1 cellular context compared by ENCODE assay signal in the genomic region with DNA sequence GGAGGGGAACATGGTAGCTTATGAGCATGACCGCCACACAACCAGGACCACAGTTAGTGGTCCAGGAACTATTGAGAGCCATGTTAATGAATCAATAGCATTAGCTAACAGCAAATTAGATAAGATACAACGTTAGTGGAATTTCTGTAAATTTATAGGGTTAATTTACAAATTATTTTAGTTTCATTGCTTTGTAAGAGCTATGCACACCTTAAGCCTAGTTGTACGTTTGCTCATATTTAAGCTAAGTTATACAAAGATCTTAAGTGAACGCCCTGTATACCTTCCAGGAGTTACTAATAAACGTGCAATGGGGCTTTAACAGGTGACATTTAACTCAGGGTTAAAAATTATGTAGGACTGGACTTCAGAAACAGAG.
TF ChIP-seq lines count a peak whose summit lies in the region.

No MANE protein-coding gene starts in this region.

TF ChIP-seq in K562, 482 proteins besides CTCF, POLR2A, EP300 and RAD21:
- TF ChIP-seq, protein P1, sequence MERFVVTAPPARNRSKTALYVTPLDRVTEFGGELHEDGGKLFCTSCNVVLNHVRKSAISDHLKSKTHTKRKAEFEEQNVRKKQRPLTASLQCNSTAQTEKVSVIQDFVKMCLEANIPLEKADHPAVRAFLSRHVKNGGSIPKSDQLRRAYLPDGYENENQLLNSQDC (CRISPR knock-in tag; IDR thresholded peaks at IDR 0.05), result peak; percentile 40; the same call in 1 of the 2 replicates
- 0 out of 4 replicates have a peak, but pooled peaks of 1 of the 2 experiments have one; percentile 8 for TF ChIP-seq MAZ (CRISPR knock-in tag; conservative IDR thresholded peaks at IDR 0.05 in 1 of 2, IDR thresholded peaks at IDR 0.05 in 1 of 2)
- TF ChIP-seq NCOA2 (IDR thresholded peaks at IDR 0.05; ENCODE audit: partially characterized antibody in 2 of 2), result peak in 1 of 2 experiments; percentile 9
- no peak for TF ChIP-seq STAG1 (CRISPR knock-in tag; IDR thresholded peaks at IDR 0.05; ENCODE audit: borderline replicate concordance)
- 0 out of 4 replicates have a peak, but pooled peaks of 1 of the 2 experiments have one; percentile 1 for TF ChIP-seq ETV6 (IDR thresholded peaks at IDR 0.05; ENCODE audit: borderline replicate concordance in 1 of 2, low read depth in 2 of 2, low read length in 1 of 2)
- TF ChIP-seq ETV6 (CRISPR knock-in tag; IDR thresholded peaks at IDR 0.05; ENCODE audit: borderline replicate concordance), result no peak
- no peak for TF ChIP-seq SIRT6 (IDR thresholded peaks at IDR 0.05; ENCODE audit: low read depth, low read length)
- TF ChIP-seq, protein P2, sequence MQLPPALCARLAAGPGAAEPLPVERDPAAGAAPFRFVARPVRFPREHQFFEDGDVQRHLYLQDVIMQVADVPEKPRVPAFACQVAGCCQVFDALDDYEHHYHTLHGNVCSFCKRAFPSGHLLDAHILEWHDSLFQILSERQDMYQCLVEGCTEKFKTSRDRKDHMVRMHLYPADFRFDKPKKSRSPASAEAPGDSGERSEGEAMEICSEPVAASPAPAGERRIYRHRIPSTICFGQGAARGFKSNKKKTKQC (CRISPR knock-in tag; IDR thresholded peaks at IDR 0.05), result no peak
- TF ChIP-seq HNRNPL (IDR thresholded peaks at IDR 0.05; ENCODE audit: low read depth, low read length), result no peak
- peak; percentile 66 for TF ChIP-seq HDAC3 (IDR thresholded peaks at IDR 0.05; ENCODE audit: borderline replicate concordance, partially characterized antibody)
- TF ChIP-seq TBP (optimal IDR thresholded peaks at IDR 0.05; ENCODE audit: low read depth, low read length), result no peak
- TF ChIP-seq ATF1 (CRISPR knock-in tag; IDR thresholded peaks at IDR 0.05), result no peak
- no peak for TF ChIP-seq ATF1 (tag; IDR thresholded peaks at IDR 0.05)
- no peak for TF ChIP-seq ILK (tag; IDR thresholded peaks at IDR 0.05; ENCODE audit: borderline replicate concordance, low read depth)
- TF ChIP-seq HMG20B (CRISPR knock-in tag; IDR thresholded peaks at IDR 0.05), result no peak
- TF ChIP-seq MTA3 (IDR thresholded peaks at IDR 0.05; ENCODE audit: borderline replicate concordance), result no peak
- TF ChIP-seq RFX7 (CRISPR knock-in tag; IDR thresholded peaks at IDR 0.05), result no peak
- TF ChIP-seq BDP1 (IDR thresholded peaks at IDR 0.05; ENCODE audit: insufficient read depth, insufficient read length), result no peak
- 0 out of 2 replicates have a peak, but pooled peaks have one; percentile 19 for TF ChIP-seq NR2C1 (IDR thresholded peaks at IDR 0.05)
- TF ChIP-seq NR2C1 (tag; IDR thresholded peaks at IDR 0.05), result no peak
- no peak for TF ChIP-seq ZNF184 (CRISPR knock-in tag; IDR thresholded peaks at IDR 0.05)
- TF ChIP-seq, protein P3, sequence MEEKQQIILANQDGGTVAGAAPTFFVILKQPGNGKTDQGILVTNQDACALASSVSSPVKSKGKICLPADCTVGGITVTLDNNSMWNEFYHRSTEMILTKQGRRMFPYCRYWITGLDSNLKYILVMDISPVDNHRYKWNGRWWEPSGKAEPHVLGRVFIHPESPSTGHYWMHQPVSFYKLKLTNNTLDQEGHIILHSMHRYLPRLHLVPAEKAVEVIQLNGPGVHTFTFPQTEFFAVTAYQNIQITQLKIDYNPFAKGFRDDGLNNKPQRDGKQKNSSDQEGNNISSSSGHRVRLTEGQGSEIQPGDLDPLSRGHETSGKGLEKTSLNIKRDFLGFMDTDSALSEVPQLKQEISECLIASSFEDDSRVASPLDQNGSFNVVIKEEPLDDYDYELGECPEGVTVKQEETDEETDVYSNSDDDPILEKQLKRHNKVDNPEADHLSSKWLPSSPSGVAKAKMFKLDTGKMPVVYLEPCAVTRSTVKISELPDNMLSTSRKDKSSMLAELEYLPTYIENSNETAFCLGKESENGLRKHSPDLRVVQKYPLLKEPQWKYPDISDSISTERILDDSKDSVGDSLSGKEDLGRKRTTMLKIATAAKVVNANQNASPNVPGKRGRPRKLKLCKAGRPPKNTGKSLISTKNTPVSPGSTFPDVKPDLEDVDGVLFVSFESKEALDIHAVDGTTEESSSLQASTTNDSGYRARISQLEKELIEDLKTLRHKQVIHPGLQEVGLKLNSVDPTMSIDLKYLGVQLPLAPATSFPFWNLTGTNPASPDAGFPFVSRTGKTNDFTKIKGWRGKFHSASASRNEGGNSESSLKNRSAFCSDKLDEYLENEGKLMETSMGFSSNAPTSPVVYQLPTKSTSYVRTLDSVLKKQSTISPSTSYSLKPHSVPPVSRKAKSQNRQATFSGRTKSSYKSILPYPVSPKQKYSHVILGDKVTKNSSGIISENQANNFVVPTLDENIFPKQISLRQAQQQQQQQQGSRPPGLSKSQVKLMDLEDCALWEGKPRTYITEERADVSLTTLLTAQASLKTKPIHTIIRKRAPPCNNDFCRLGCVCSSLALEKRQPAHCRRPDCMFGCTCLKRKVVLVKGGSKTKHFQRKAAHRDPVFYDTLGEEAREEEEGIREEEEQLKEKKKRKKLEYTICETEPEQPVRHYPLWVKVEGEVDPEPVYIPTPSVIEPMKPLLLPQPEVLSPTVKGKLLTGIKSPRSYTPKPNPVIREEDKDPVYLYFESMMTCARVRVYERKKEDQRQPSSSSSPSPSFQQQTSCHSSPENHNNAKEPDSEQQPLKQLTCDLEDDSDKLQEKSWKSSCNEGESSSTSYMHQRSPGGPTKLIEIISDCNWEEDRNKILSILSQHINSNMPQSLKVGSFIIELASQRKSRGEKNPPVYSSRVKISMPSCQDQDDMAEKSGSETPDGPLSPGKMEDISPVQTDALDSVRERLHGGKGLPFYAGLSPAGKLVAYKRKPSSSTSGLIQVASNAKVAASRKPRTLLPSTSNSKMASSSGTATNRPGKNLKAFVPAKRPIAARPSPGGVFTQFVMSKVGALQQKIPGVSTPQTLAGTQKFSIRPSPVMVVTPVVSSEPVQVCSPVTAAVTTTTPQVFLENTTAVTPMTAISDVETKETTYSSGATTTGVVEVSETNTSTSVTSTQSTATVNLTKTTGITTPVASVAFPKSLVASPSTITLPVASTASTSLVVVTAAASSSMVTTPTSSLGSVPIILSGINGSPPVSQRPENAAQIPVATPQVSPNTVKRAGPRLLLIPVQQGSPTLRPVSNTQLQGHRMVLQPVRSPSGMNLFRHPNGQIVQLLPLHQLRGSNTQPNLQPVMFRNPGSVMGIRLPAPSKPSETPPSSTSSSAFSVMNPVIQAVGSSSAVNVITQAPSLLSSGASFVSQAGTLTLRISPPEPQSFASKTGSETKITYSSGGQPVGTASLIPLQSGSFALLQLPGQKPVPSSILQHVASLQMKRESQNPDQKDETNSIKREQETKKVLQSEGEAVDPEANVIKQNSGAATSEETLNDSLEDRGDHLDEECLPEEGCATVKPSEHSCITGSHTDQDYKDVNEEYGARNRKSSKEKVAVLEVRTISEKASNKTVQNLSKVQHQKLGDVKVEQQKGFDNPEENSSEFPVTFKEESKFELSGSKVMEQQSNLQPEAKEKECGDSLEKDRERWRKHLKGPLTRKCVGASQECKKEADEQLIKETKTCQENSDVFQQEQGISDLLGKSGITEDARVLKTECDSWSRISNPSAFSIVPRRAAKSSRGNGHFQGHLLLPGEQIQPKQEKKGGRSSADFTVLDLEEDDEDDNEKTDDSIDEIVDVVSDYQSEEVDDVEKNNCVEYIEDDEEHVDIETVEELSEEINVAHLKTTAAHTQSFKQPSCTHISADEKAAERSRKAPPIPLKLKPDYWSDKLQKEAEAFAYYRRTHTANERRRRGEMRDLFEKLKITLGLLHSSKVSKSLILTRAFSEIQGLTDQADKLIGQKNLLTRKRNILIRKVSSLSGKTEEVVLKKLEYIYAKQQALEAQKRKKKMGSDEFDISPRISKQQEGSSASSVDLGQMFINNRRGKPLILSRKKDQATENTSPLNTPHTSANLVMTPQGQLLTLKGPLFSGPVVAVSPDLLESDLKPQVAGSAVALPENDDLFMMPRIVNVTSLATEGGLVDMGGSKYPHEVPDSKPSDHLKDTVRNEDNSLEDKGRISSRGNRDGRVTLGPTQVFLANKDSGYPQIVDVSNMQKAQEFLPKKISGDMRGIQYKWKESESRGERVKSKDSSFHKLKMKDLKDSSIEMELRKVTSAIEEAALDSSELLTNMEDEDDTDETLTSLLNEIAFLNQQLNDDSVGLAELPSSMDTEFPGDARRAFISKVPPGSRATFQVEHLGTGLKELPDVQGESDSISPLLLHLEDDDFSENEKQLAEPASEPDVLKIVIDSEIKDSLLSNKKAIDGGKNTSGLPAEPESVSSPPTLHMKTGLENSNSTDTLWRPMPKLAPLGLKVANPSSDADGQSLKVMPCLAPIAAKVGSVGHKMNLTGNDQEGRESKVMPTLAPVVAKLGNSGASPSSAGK (IDR thresholded peaks at IDR 0.05), result peak; percentile 17; the same call in 1 of the 2 replicates
- no peak for TF ChIP-seq ZNF551 (CRISPR knock-in tag; IDR thresholded peaks at IDR 0.05)
- TF ChIP-seq XRCC3 (IDR thresholded peaks at IDR 0.05), result 0 out of 2 replicates have a peak, but pooled peaks have one; percentile 57
- 0 out of 2 replicates have a peak, but pooled peaks have one; percentile 50 for TF ChIP-seq THRAP3 (IDR thresholded peaks at IDR 0.05; ENCODE audit: borderline replicate concordance)
- TF ChIP-seq TEAD4 (IDR thresholded peaks at IDR 0.05; ENCODE audit: low read length), result 0 out of 2 replicates have a peak, but pooled peaks have one; percentile 5
- no peak for TF ChIP-seq TEAD4 (CRISPR knock-in tag; IDR thresholded peaks at IDR 0.05; ENCODE audit: borderline replicate concordance)
